In the genomic region with DNA sequence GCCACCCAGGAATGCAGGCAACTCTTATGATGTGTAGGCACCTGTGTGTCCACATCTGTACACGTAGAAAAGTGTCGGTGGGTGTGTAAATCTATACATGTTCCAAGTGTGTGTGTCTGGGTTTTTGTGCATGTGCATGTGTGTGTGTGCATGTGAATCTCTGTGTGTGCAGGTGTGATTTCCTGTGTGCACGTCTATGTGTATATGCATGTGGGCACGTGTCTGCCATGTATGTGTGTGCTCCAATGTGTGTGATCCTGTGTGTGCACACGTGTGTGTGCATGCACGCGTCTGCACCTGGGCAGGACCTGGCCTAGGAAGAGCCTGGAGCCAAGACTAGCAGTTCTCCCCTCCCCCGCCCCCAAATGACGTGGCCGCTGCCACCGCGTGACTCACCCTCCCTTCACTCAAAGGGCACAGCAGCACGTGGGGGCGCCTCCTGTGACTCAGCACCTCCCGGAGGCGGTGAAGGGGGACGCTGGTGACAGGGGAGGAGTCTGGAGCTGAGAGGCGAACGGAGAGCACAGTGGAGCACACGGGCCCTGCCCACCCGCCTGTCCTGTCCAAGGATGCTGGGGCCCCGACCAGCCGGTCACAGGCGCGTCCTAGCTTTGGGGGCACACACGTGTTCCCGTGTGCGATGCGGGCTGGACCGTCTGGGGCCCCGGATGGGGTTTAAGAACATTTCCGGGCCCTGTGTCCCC, we compare ENCODE assay signal across 1 cellular context.
TF ChIP-seq lines count a peak whose summit lies in the region.

No MANE protein-coding gene starts in this region.

TF ChIP-seq in HepG2, 621 proteins besides CTCF, POLR2A, EP300 and RAD21 (continues in another document):
- TF ChIP-seq MAFG (CRISPR knock-in tag; IDR thresholded peaks at IDR 0.05), result peak; percentile 94
- peak; percentile 78 for TF ChIP-seq DPF2 (CRISPR knock-in tag; IDR thresholded peaks at IDR 0.05; ENCODE audit: borderline replicate concordance, low read depth)
- TF ChIP-seq NFE2L2 (IDR thresholded peaks at IDR 0.05; ENCODE audit: low read length), result peak; percentile 93
- TF ChIP-seq, protein P1, sequence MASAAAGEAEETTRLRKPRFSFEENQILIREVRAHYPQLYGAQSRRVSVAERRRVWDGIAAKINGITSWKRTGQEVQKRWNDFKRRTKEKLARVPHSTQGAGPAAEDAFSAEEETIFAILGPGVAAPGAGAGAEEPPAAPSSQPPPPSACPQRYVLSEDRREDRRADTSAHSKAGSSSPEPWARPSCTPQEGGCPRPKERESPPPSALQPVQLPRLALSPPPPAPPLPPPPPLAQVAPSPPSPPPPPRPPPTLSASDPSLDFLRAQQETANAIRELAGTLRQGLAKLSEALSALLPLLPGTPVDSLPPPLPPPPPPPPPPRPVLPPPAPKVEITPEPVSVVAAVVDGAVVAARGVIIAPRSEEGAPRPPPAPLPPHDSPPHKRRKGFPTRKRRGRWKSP (CRISPR knock-in tag; IDR thresholded peaks at IDR 0.05), result peak; percentile 74; the same call in 1 of the 2 replicates
- peak; percentile 81 for TF ChIP-seq ZFX (CRISPR knock-in tag; IDR thresholded peaks at IDR 0.05; ENCODE audit: low read depth)
- peak; percentile 83; the same call in 1 of the 2 replicates for TF ChIP-seq TARDBP (CRISPR knock-in tag; IDR thresholded peaks at IDR 0.05)
- peak; percentile 96 for TF ChIP-seq NFE2 (CRISPR knock-in tag; IDR thresholded peaks at IDR 0.05)
- TF ChIP-seq, protein P2, sequence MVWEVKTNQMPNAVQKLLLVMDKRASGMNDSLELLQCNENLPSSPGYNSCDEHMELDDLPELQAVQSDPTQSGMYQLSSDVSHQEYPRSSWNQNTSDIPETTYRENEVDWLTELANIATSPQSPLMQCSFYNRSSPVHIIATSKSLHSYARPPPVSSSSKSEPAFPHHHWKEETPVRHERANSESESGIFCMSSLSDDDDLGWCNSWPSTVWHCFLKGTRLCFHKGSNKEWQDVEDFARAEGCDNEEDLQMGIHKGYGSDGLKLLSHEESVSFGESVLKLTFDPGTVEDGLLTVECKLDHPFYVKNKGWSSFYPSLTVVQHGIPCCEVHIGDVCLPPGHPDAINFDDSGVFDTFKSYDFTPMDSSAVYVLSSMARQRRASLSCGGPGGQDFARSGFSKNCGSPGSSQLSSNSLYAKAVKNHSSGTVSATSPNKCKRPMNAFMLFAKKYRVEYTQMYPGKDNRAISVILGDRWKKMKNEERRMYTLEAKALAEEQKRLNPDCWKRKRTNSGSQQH (CRISPR knock-in tag; IDR thresholded peaks at IDR 0.05; ENCODE audit: low read depth), result peak; percentile 92; the same call in 1 of the 2 replicates
- TF ChIP-seq, protein P3, sequence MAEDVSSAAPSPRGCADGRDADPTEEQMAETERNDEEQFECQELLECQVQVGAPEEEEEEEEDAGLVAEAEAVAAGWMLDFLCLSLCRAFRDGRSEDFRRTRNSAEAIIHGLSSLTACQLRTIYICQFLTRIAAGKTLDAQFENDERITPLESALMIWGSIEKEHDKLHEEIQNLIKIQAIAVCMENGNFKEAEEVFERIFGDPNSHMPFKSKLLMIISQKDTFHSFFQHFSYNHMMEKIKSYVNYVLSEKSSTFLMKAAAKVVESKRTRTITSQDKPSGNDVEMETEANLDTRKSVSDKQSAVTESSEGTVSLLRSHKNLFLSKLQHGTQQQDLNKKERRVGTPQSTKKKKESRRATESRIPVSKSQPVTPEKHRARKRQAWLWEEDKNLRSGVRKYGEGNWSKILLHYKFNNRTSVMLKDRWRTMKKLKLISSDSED (CRISPR knock-in tag; IDR thresholded peaks at IDR 0.05), result no peak
- TF ChIP-seq ZNF768 (CRISPR knock-in tag; IDR thresholded peaks at IDR 0.05), result peak; percentile 61; the same call in 1 of the 2 replicates
- TF ChIP-seq ELF1 (CRISPR knock-in tag; IDR thresholded peaks at IDR 0.05), result peak; percentile 60; the same call in 1 of the 2 replicates
- TF ChIP-seq, protein P4, sequence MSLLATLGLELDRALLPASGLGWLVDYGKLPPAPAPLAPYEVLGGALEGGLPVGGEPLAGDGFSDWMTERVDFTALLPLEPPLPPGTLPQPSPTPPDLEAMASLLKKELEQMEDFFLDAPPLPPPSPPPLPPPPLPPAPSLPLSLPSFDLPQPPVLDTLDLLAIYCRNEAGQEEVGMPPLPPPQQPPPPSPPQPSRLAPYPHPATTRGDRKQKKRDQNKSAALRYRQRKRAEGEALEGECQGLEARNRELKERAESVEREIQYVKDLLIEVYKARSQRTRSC (CRISPR knock-in tag; IDR thresholded peaks at IDR 0.05; ENCODE audit: low read depth), result no peak
- TF ChIP-seq, protein P5, sequence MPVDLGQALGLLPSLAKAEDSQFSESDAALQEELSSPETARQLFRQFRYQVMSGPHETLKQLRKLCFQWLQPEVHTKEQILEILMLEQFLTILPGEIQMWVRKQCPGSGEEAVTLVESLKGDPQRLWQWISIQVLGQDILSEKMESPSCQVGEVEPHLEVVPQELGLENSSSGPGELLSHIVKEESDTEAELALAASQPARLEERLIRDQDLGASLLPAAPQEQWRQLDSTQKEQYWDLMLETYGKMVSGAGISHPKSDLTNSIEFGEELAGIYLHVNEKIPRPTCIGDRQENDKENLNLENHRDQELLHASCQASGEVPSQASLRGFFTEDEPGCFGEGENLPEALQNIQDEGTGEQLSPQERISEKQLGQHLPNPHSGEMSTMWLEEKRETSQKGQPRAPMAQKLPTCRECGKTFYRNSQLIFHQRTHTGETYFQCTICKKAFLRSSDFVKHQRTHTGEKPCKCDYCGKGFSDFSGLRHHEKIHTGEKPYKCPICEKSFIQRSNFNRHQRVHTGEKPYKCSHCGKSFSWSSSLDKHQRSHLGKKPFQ (CRISPR knock-in tag; IDR thresholded peaks at IDR 0.05; ENCODE audit: insufficient replicate concordance), result peak; percentile 88
- TF ChIP-seq ZNF121 (CRISPR knock-in tag; IDR thresholded peaks at IDR 0.05), result 0 out of 2 replicates have a peak, but pooled peaks have one; percentile 16
- peak; percentile 58; the same call in 1 of the 2 replicates for TF ChIP-seq HMG20A (CRISPR knock-in tag; IDR thresholded peaks at IDR 0.05; ENCODE audit: borderline replicate concordance)
- TF ChIP-seq, protein P6, sequence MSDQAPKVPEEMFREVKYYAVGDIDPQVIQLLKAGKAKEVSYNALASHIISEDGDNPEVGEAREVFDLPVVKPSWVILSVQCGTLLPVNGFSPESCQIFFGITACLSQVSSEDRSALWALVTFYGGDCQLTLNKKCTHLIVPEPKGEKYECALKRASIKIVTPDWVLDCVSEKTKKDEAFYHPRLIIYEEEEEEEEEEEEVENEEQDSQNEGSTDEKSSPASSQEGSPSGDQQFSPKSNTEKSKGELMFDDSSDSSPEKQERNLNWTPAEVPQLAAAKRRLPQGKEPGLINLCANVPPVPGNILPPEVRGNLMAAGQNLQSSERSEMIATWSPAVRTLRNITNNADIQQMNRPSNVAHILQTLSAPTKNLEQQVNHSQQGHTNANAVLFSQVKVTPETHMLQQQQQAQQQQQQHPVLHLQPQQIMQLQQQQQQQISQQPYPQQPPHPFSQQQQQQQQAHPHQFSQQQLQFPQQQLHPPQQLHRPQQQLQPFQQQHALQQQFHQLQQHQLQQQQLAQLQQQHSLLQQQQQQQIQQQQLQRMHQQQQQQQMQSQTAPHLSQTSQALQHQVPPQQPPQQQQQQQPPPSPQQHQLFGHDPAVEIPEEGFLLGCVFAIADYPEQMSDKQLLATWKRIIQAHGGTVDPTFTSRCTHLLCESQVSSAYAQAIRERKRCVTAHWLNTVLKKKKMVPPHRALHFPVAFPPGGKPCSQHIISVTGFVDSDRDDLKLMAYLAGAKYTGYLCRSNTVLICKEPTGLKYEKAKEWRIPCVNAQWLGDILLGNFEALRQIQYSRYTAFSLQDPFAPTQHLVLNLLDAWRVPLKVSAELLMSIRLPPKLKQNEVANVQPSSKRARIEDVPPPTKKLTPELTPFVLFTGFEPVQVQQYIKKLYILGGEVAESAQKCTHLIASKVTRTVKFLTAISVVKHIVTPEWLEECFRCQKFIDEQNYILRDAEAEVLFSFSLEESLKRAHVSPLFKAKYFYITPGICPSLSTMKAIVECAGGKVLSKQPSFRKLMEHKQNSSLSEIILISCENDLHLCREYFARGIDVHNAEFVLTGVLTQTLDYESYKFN (CRISPR knock-in tag; conservative IDR thresholded peaks at IDR 0.05), result peak; percentile 81
- TF ChIP-seq TCF7L2 (IDR thresholded peaks at IDR 0.05; ENCODE audit: low read depth, low read length), result no peak
- TF ChIP-seq ZNF441 (CRISPR knock-in tag; IDR thresholded peaks at IDR 0.05; ENCODE audit: borderline replicate concordance), result 0 out of 2 replicates have a peak, but pooled peaks have one; percentile 46
- TF ChIP-seq ZNF724P (CRISPR knock-in tag; IDR thresholded peaks at IDR 0.05; ENCODE audit: borderline replicate concordance), result peak; percentile 69; the same call in 1 of the 2 replicates
- TF ChIP-seq NCOA2 (CRISPR knock-in tag; IDR thresholded peaks at IDR 0.05), result peak; percentile 82
- TF ChIP-seq ZNF563 (CRISPR knock-in tag; IDR thresholded peaks at IDR 0.05), result peak; percentile 15; the same call in 1 of the 2 replicates
- TF ChIP-seq NAIF1 (CRISPR knock-in tag; IDR thresholded peaks at IDR 0.05; ENCODE audit: borderline replicate concordance), result peak; percentile 77; the same call in 1 of the 2 replicates
- peak; percentile 94 for TF ChIP-seq MEIS1 (CRISPR knock-in tag; IDR thresholded peaks at IDR 0.05; ENCODE audit: borderline replicate concordance)
- no peak for TF ChIP-seq ZNF234 (CRISPR knock-in tag; conservative IDR thresholded peaks at IDR 0.05)
- TF ChIP-seq MAZ (IDR thresholded peaks at IDR 0.05; ENCODE audit: borderline replicate concordance, low read depth, low read length), result peak; percentile 84
- peak; percentile 94 for TF ChIP-seq MAZ (CRISPR knock-in tag; IDR thresholded peaks at IDR 0.05; ENCODE audit: low read depth)
- TF ChIP-seq, protein P7, sequence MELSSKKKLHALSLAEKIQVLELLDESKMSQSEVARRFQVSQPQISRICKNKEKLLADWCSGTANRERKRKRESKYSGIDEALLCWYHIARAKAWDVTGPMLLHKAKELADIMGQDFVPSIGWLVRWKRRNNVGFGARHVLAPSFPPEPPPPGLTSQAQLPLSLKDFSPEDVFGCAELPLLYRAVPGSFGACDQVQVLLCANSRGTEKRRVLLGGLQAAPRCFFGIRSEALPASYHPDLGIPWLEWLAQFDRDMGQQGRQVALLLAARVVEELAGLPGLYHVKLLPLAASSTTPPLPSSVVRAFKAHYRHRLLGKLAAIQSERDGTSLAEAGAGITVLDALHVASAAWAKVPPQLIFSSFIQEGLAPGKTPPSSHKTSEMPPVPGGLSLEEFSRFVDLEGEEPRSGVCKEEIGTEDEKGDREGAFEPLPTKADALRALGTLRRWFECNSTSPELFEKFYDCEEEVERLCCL (CRISPR knock-in tag; IDR thresholded peaks at IDR 0.05; ENCODE audit: borderline replicate concordance), result 0 out of 2 replicates have a peak, but pooled peaks have one; percentile 62
- TF ChIP-seq NKX3-1 (CRISPR knock-in tag; IDR thresholded peaks at IDR 0.05), result peak; percentile 61; the same call in 1 of the 2 replicates
- TF ChIP-seq, protein P8, sequence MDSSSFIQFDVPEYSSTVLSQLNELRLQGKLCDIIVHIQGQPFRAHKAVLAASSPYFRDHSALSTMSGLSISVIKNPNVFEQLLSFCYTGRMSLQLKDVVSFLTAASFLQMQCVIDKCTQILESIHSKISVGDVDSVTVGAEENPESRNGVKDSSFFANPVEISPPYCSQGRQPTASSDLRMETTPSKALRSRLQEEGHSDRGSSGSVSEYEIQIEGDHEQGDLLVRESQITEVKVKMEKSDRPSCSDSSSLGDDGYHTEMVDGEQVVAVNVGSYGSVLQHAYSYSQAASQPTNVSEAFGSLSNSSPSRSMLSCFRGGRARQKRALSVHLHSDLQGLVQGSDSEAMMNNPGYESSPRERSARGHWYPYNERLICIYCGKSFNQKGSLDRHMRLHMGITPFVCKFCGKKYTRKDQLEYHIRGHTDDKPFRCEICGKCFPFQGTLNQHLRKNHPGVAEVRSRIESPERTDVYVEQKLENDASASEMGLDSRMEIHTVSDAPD (CRISPR knock-in tag; IDR thresholded peaks at IDR 0.05), result no peak
- TF ChIP-seq, protein P9, sequence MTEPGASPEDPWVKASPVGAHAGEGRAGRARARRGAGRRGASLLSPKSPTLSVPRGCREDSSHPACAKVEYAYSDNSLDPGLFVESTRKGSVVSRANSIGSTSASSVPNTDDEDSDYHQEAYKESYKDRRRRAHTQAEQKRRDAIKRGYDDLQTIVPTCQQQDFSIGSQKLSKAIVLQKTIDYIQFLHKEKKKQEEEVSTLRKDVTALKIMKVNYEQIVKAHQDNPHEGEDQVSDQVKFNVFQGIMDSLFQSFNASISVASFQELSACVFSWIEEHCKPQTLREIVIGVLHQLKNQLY (CRISPR knock-in tag; IDR thresholded peaks at IDR 0.05), result peak; percentile 94
- TF ChIP-seq LCORL (IDR thresholded peaks at IDR 0.05), result no peak
- peak; percentile 93 for TF ChIP-seq LCORL (CRISPR knock-in tag; IDR thresholded peaks at IDR 0.05)
- TF ChIP-seq, protein P10, sequence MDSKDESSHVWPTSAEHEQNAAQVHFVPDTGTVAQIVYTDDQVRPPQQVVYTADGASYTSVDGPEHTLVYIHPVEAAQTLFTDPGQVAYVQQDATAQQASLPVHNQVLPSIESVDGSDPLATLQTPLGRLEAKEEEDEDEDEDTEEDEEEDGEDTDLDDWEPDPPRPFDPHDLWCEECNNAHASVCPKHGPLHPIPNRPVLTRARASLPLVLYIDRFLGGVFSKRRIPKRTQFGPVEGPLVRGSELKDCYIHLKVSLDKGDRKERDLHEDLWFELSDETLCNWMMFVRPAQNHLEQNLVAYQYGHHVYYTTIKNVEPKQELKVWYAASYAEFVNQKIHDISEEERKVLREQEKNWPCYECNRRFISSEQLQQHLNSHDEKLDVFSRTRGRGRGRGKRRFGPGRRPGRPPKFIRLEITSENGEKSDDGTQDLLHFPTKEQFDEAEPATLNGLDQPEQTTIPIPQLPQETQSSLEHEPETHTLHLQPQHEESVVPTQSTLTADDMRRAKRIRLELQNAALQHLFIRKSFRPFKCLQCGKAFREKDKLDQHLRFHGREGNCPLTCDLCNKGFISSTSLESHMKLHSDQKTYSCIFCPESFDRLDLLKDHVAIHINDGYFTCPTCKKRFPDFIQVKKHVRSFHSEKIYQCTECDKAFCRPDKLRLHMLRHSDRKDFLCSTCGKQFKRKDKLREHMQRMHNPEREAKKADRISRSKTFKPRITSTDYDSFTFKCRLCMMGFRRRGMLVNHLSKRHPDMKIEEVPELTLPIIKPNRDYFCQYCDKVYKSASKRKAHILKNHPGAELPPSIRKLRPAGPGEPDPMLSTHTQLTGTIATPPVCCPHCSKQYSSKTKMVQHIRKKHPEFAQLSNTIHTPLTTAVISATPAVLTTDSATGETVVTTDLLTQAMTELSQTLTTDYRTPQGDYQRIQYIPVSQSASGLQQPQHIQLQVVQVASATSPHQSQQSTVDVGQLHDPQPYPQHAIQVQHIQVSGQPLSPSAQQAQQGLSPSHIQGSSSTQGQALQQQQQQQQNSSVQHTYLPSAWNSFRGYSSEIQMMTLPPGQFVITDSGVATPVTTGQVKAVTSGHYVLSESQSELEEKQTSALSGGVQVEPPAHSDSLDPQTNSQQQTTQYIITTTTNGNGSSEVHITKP (CRISPR knock-in tag; IDR thresholded peaks at IDR 0.05; ENCODE audit: low read depth), result 0 out of 2 replicates have a peak, but pooled peaks have one; percentile 42
- TF ChIP-seq, protein P11, sequence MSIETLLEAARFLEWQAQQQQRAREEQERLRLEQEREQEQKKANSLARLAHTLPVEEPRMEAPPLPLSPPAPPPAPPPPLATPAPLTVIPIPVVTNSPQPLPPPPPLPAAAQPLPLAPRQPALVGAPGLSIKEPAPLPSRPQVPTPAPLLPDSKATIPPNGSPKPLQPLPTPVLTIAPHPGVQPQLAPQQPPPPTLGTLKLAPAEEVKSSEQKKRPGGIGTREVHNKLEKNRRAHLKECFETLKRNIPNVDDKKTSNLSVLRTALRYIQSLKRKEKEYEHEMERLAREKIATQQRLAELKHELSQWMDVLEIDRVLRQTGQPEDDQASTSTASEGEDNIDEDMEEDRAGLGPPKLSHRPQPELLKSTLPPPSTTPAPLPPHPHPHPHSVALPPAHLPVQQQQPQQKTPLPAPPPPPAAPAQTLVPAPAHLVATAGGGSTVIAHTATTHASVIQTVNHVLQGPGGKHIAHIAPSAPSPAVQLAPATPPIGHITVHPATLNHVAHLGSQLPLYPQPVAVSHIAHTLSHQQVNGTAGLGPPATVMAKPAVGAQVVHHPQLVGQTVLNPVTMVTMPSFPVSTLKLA (IDR thresholded peaks at IDR 0.05), result peak; percentile 97
